In genomic region chr10:118721005-118721876, GRCh38 we compare ENCODE assay signal across 9 cellular contexts. TPM values are rescaled to one million over a fixed set of nuclear protein-coding genes. Genes with fewer than 3 reads are reported as not detected.
DNase-seq lines count a peak whose midpoint lies in the region; ATAC-seq, FAIRE-seq and TF ChIP-seq lines count a peak whose summit lies in the region.
"Had no signal": no experiment of that assay in that cellular context is flagged by ENCODE, and none has a peak within 500 bp of the region (broad histone marks: within the 10 kb centered on the region; RNA-seq: fewer than 3 reads in every experiment).

No MANE protein-coding gene starts in this region.

- H4K20me1 ChIP-seq in OCI-LY1 (ENCODE audit: insufficient read depth, low read length), result no peaks in the 10 kb centered on the region

- H3F3A ChIP-seq in OCI-LY1 (ENCODE audit: insufficient read depth, low read length), result no peaks in the 10 kb centered on the region; the same call in 1 of the 2 replicates

- no peak overlapping the region for H3K9ac ChIP-seq in OCI-LY1 (ENCODE audit: low read length)

- intact Hi-C loops in activated T-helper 2 cell treated with anti-CD3 and anti-CD28 coated beads, Interferon-gamma antibody, Interleukin-2, Interleukin-4, amounts not matched to agents 10 μg/mL and 5 μg/mL and 100 μg/mL, durations not matched to agents 14 hours and 24 hours and 36 hours (cut with micrococcal nuclease), result loop anchor here (1.0 kb wide), 2 partner anchors 127 to 153 kb away; no protein-coding TSS in a partner anchor
- intact Hi-C loops in gastrocnemius medialis (cut with DNase I; ENCODE audit: low total_unique reads), result loop anchor here (1.0 kb wide), 1 partner anchor 153 kb away; no protein-coding TSS in a partner anchor

- H3K4me1 Mint-ChIP-seq in activated T-helper 2 cell treated with anti-CD3 and anti-CD28 coated beads, Interferon-gamma antibody, Interleukin-2, Interleukin-4, amounts not matched to agents 10 μg/mL and 5 μg/mL and 100 μg/mL, durations not matched to agents 14 hours and 24 hours and 36 hours (ENCODE audit: low read depth), result no peaks in the 10 kb centered on the region

- H3K36me3 ChIP-seq in OCI-LY1 (ENCODE audit: insufficient read depth, low read length) (peaks cover 9% of the 10 kb centered on the region; the same call in 1 of the 2 replicates), gastrocnemius medialis (no peaks in the 10 kb centered on the region)

- TF ChIP-seq CTCF in D721Med (IDR thresholded peaks at IDR 0.05; ENCODE audit: insufficient read depth, missing control alignments) (peak; percentile 80), OCI-LY1 (IDR thresholded peaks at IDR 0.05; ENCODE audit: low read length) (peak; percentile 84), gastrocnemius medialis (IDR thresholded peaks at IDR 0.05 in 4 of 5, conservative IDR thresholded peaks at IDR 0.05 in 1 of 5) (peak; percentile 63 to 92 (median 76))

- in situ Hi-C loops in gastrocnemius medialis (cut with MboI; ENCODE audit: low sequenced_read_pairs in 4 of 4), result loop anchor here in 2 of 4 donors (5.0 to 10.0 kb wide), 2 partner anchors 154 to 156 kb away; no protein-coding TSS in a partner anchor

- DNase-seq in D721Med (ENCODE audit: insufficient read length, low spot score), result no peak
- DNase-seq in H54 (ENCODE audit: insufficient read length, low spot score), result peak; percentile 9
- peak; percentile 30 for DNase-seq in activated T-helper 2 cell treated with anti-CD3 and anti-CD28 coated beads, Interferon-gamma antibody, Interleukin-2, Interleukin-4, amounts not matched to agents 10 μg/mL and 5 μg/mL and 100 μg/mL, durations not matched to agents 14 hours and 24 hours and 36 hours (ENCODE audit: low spot score)
- DNase-seq in germinal center (ENCODE audit: low spot score), result peak; percentile 39
- DNase-seq in gastrocnemius medialis, result no peak
- no peak for DNase-seq in D341Med (ENCODE audit: low spot score)
- DNase-seq: activated naive CD8-positive, alpha-beta T cell treated with anti-CD3 and anti-CD28 coated beads, Interleukin-2, amount 10 ng/mL, durations not matched to agents 7 days and 5 days had no signal

- H3K9me3 Mint-ChIP-seq in activated T-helper 2 cell treated with anti-CD3 and anti-CD28 coated beads, Interferon-gamma antibody, Interleukin-2, Interleukin-4, amounts not matched to agents 10 μg/mL and 5 μg/mL and 100 μg/mL, durations not matched to agents 14 hours and 24 hours and 36 hours, result no peaks in the 10 kb centered on the region
- H3K9me3 Mint-ChIP-seq: activated naive CD8-positive, alpha-beta T cell treated with anti-CD3 and anti-CD28 coated beads, Interleukin-2, amount 10 ng/mL, durations not matched to agents 7 days and 5 days had no signal

- H3K27me3 Mint-ChIP-seq in activated T-helper 2 cell treated with anti-CD3 and anti-CD28 coated beads, Interferon-gamma antibody, Interleukin-2, Interleukin-4, amounts not matched to agents 10 μg/mL and 5 μg/mL and 100 μg/mL, durations not matched to agents 14 hours and 24 hours and 36 hours (ENCODE audit: low read depth), result peaks cover 5% of the 10 kb centered on the region
- H3K27me3 Mint-ChIP-seq: activated naive CD8-positive, alpha-beta T cell treated with anti-CD3 and anti-CD28 coated beads, Interleukin-2, amount 10 ng/mL, durations not matched to agents 7 days and 5 days had no signal

- no peak overlapping the region for H2AFZ ChIP-seq in OCI-LY1 (ENCODE audit: low read length)

- no peak overlapping the region for H3K4me2 ChIP-seq in OCI-LY1 (ENCODE audit: low read length)

- peaks cover 11% of the 10 kb centered on the region for H3K4me1 ChIP-seq in OCI-LY1 (ENCODE audit: insufficient read depth, low read length, severe bottlenecking)
- H3K4me1 ChIP-seq in gastrocnemius medialis, result peaks cover 44 to 47% of the 10 kb centered on the region in 2 donors

- FAIRE-seq in D721Med (lab: Jason Lieb, UNC) (no peak), H54 (lab: Jason Lieb, UNC) (peak; percentile 87)

- H3K9me3 ChIP-seq in OCI-LY1 (ENCODE audit: low read length) (no peaks in the 10 kb centered on the region), gastrocnemius medialis (no peaks in the 10 kb centered on the region)

- no peak overlapping the region for H3K4me3 ChIP-seq in OCI-LY1 (ENCODE audit: low read depth, low read length, poor library complexity, severe bottlenecking)
- H3K4me3 ChIP-seq in gastrocnemius medialis, result no peak overlapping the region

- H3K27ac ChIP-seq in OCI-LY1 (ENCODE audit: low read depth, low read length, poor library complexity, severe bottlenecking) (no peak overlapping the region), gastrocnemius medialis (no peak overlapping the region)

- H3K27me3 ChIP-seq in OCI-LY1 (ENCODE audit: insufficient read depth, low read length), result no peaks in the 10 kb centered on the region
- no peaks in the 10 kb centered on the region for H3K27me3 ChIP-seq in gastrocnemius medialis

- no peak for TF ChIP-seq POLR2A in H54 (IDR thresholded peaks at IDR 0.05; ENCODE audit: low read depth, low read length)
- TF ChIP-seq POLR2A in gastrocnemius medialis (IDR thresholded peaks at IDR 0.05), result no peak

- H3K79me2 ChIP-seq in OCI-LY1 (ENCODE audit: insufficient read depth, low read length), result no peaks in the 10 kb centered on the region

- no peaks in the 10 kb centered on the region for H3K9me2 ChIP-seq in OCI-LY1 (ENCODE audit: low read depth, low read length)

- no peak overlapping the region for H3K4me3 Mint-ChIP-seq in activated T-helper 2 cell treated with anti-CD3 and anti-CD28 coated beads, Interferon-gamma antibody, Interleukin-2, Interleukin-4, amounts not matched to agents 10 μg/mL and 5 μg/mL and 100 μg/mL, durations not matched to agents 14 hours and 24 hours and 36 hours (ENCODE audit: low read depth)
- H3K4me3 Mint-ChIP-seq: activated naive CD8-positive, alpha-beta T cell treated with anti-CD3 and anti-CD28 coated beads, Interleukin-2, amount 10 ng/mL, durations not matched to agents 7 days and 5 days had no signal

- no peak for ATAC-seq in gastrocnemius medialis
- no peak for ATAC-seq in HG02610 (IDR thresholded peaks at IDR 0.05; ENCODE audit: unreplicated experiment)

- peaks cover 11% of the 10 kb centered on the region for H3K36me3 Mint-ChIP-seq in activated T-helper 2 cell treated with anti-CD3 and anti-CD28 coated beads, Interferon-gamma antibody, Interleukin-2, Interleukin-4, amounts not matched to agents 10 μg/mL and 5 μg/mL and 100 μg/mL, durations not matched to agents 14 hours and 24 hours and 36 hours (ENCODE audit: low read depth)

- H3K27ac Mint-ChIP-seq in activated T-helper 2 cell treated with anti-CD3 and anti-CD28 coated beads, Interferon-gamma antibody, Interleukin-2, Interleukin-4, amounts not matched to agents 10 μg/mL and 5 μg/mL and 100 μg/mL, durations not matched to agents 14 hours and 24 hours and 36 hours, result no peak overlapping the region
- H3K27ac Mint-ChIP-seq: activated naive CD8-positive, alpha-beta T cell treated with anti-CD3 and anti-CD28 coated beads, Interleukin-2, amount 10 ng/mL, durations not matched to agents 7 days and 5 days had no signal

RNA-seq across cellular contexts. Expression of gene CACUL1, which starts 33.5 kb away (rescaled TPM):
- total RNA-seq in activated T-helper 2 cell treated with anti-CD3 and anti-CD28 coated beads, Interferon-gamma antibody, Interleukin-2, Interleukin-4, amounts not matched to agents 10 μg/mL and 5 μg/mL and 100 μg/mL, durations not matched to agents 14 hours and 24 hours and 36 hours, result 22.2 and 25.3 TPM in 2 replicates
- total RNA-seq in gastrocnemius medialis, result 10 to 100 TPM; 28.5 to 59.5 (median 38.2) TPM

Comparison
In these comparisons a context has a peak if more than half of its experiments do, and no peak if none do; other contexts are left out.
1. DNase-seq: peak in H54 (single experiment), activated T-helper 2 cell treated with anti-CD3 and anti-CD28 coated beads, Interferon-gamma antibody, Interleukin-2, Interleukin-4, amounts not matched to agents 10 μg/mL and 5 μg/mL and 100 μg/mL, durations not matched to agents 14 hours and 24 hours and 36 hours (single experiment) and germinal center (single experiment); none in D721Med (single experiment), gastrocnemius medialis (0 of 2) and D341Med (single experiment).
2. Peak in every context shown above with its lines, with median percentiles within 50 percentile points of each other: CTCF ChIP-seq.